24 cellular contexts compared by ENCODE assay signal in the genomic region with DNA sequence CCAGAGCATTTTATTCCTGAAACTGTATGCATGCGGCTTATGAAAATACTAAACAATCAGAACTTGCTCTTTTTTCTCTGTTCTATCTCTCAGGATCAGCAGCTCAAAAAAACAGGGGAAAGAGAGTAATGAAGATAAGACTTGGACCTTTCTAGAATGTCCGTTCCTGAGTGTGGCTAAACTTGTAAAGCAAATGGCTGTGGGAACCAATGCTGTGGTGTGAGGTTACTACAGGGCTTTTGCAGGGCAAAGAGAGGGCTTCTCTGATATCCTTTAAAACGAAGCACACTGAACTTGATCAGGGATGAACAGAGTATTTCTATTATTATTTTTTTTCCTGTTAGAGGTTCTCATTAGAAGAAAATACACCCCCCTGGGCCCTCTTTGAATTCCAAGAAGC.
"Had no signal": no experiment of that assay in that cellular context is flagged by ENCODE, and none has a peak within 500 bp of the region (broad histone marks: within the 10 kb centered on the region; RNA-seq: fewer than 3 reads in every experiment).

No MANE protein-coding gene starts in this region.

- H3K9me3 Mint-ChIP-seq: endodermal cell; naive thymus-derived CD8-positive, alpha-beta T cell; neural crest cell; stimulated activated memory B cell treated with anti-CD40 and anti-IgM and Interleukin-4, amounts not matched to agents 10 μg/mL and 1 μg/mL and 100 μg/mL, for 72 hours; stimulated activated naive CD8-positive, alpha-beta T cell treated with anti-CD3 and anti-CD28 coated beads, Interleukin-15, Interleukin-2, amounts not matched to agents 100 ng/mL and 50 ng/mL, for 24 hours had no signal

- H3K36me3 ChIP-seq: ovary, spleen, transverse colon had no signal

- H3K9me3 ChIP-seq: mucosa of descending colon, ovary, spleen, transverse colon had no signal

- H3K27ac Mint-ChIP-seq: endodermal cell; naive thymus-derived CD8-positive, alpha-beta T cell; stimulated activated memory B cell treated with anti-CD40 and anti-IgM and Interleukin-4, amounts not matched to agents 10 μg/mL and 1 μg/mL and 100 μg/mL, for 72 hours; stimulated activated naive CD8-positive, alpha-beta T cell treated with anti-CD3 and anti-CD28 coated beads, Interleukin-15, Interleukin-2, amounts not matched to agents 100 ng/mL and 50 ng/mL, for 24 hours had no signal

- H3K4me3 ChIP-seq: coronary artery, mucosa of descending colon, ovary, spleen, transverse colon had no signal

- H3K27me3 ChIP-seq: foreskin keratinocyte, ovary, spleen, transverse colon had no signal

- H3K27ac ChIP-seq: foreskin keratinocyte, ovary, spleen, transverse colon had no signal

- ATAC-seq: foreskin keratinocyte; left colon; mucosa of descending colon; naive thymus-derived CD8-positive, alpha-beta T cell; right cardiac atrium; stimulated activated memory B cell treated with anti-CD40 and anti-IgM and Interleukin-4, amounts not matched to agents 10 μg/mL and 1 μg/mL and 100 μg/mL, for 72 hours had no signal

- FAIRE-seq: endothelial cell of umbilical vein, urothelium cell line had no signal

- H3K4me1 ChIP-seq: foreskin keratinocyte, spleen had no signal

- DNase-seq: effector CD4-positive, alpha-beta T cell; endodermal cell; erythroblast; foreskin keratinocyte; head of caudate nucleus; hippocampal formation; left colon; mammary epithelial cell; mucosa of descending colon; naive thymus-derived CD8-positive, alpha-beta T cell; nucleus accumbens; ovary; right cardiac atrium; spleen; stimulated activated CD4-positive, alpha-beta T cell treated with anti-CD3 and anti-CD28 coated beads, Interleukin-15, amount 100 ng/mL, for 24 hours; stimulated activated CD4-positive, alpha-beta T cell treated with anti-CD3 and anti-CD28 coated beads, Interleukin-1b, Interleukin-23, amount 100 ng/mL, for 48 hours; stimulated activated CD4-positive, alpha-beta T cell treated with anti-CD3 and anti-CD28 coated beads, Interleukin-4, amount 100 ng/mL, for 24 hours; transverse colon had no signal

- H3K4me3 Mint-ChIP-seq: endodermal cell; naive thymus-derived CD8-positive, alpha-beta T cell; neural crest cell; stimulated activated memory B cell treated with anti-CD40 and anti-IgM and Interleukin-4, amounts not matched to agents 10 μg/mL and 1 μg/mL and 100 μg/mL, for 72 hours; stimulated activated naive CD8-positive, alpha-beta T cell treated with anti-CD3 and anti-CD28 coated beads, Interleukin-15, Interleukin-2, amounts not matched to agents 100 ng/mL and 50 ng/mL, for 24 hours had no signal

- H3K36me3 Mint-ChIP-seq: naive thymus-derived CD8-positive, alpha-beta T cell; stimulated activated memory B cell treated with anti-CD40 and anti-IgM and Interleukin-4, amounts not matched to agents 10 μg/mL and 1 μg/mL and 100 μg/mL, for 72 hours had no signal

- H3K4me1 Mint-ChIP-seq: endodermal cell; naive thymus-derived CD8-positive, alpha-beta T cell; stimulated activated memory B cell treated with anti-CD40 and anti-IgM and Interleukin-4, amounts not matched to agents 10 μg/mL and 1 μg/mL and 100 μg/mL, for 72 hours had no signal
